14 cellular contexts compared by ENCODE assay signal in genomic region chr15:72771329-72771725, GRCh38.
"Had no signal": no experiment of that assay in that cellular context is flagged by ENCODE, and none has a peak within 500 bp of the region (broad histone marks: within the 10 kb centered on the region; RNA-seq: fewer than 3 reads in every experiment).

No MANE protein-coding gene starts in this region.

- H3K4me1 Mint-ChIP-seq: mesothelial cell of epicardium had no signal

- H3K4me3 Mint-ChIP-seq: mesothelial cell of epicardium had no signal

- H3K27ac Mint-ChIP-seq: mesothelial cell of epicardium had no signal

- DNase-seq: activated CD4-positive, alpha-beta T cell treated with anti-CD3 and anti-CD28 coated beads for 4 hours; activated naive CD4-positive, alpha-beta T cell treated with anti-CD3 and anti-CD28 coated beads, Interleukin-2, amount 50 U/mL, for 16 hours; adrenal gland; central memory CD4-positive, alpha-beta T cell; dermis blood vessel endothelial cell; erythroblast; retina; stimulated activated CD4-positive, alpha-beta T cell treated with anti-CD3 and anti-CD28 coated beads, Interleukin-4, amount 100 ng/mL, for 24 hours; SW 1271; T1000; thyroid gland; uterus; WERI-Rb-1 had no signal
